In genomic region chr7:114225784-114226183, GRCh38 we compare ENCODE assay signal across 24 cellular contexts.
"Had no signal": no experiment of that assay in that cellular context is flagged by ENCODE, and none has a peak within 500 bp of the region (broad histone marks: within the 10 kb centered on the region; RNA-seq: fewer than 3 reads in every experiment).

No MANE protein-coding gene starts in this region.

- H3K27ac Mint-ChIP-seq: dendritic cell treated with granulocyte-macrophage colony-stimulating factor and Interleukin-4, amounts not matched to agents 40 ng/mL and 50 ng/mL, for 4 days; effector memory CD8-positive, alpha-beta T cell; endodermal cell had no signal

- DNase-seq: colonic mucosa; cortex of kidney; dermis blood vessel endothelial cell; dorsolateral prefrontal cortex; effector CD4-positive, alpha-beta T cell; effector CD8-positive, alpha-beta T cell; effector memory CD4-positive, alpha-beta T cell; effector memory CD8-positive, alpha-beta T cell; endodermal cell; erythroblast; esophagus squamous epithelium; foreskin keratinocyte; foreskin melanocyte; gastrocnemius medialis; glutamatergic neuron; head of caudate nucleus; heart left ventricle; heart right ventricle had no signal

- H3K36me3 ChIP-seq: colonic mucosa, esophagus muscularis mucosa, esophagus squamous epithelium, gastrocnemius medialis, gastroesophageal sphincter, heart left ventricle, heart right ventricle had no signal

- H3K4me3 Mint-ChIP-seq: dendritic cell treated with granulocyte-macrophage colony-stimulating factor and Interleukin-4, amounts not matched to agents 40 ng/mL and 50 ng/mL, for 4 days; effector memory CD8-positive, alpha-beta T cell; endodermal cell had no signal

- H3K9me3 ChIP-seq: colonic mucosa, esophagus muscularis mucosa, esophagus squamous epithelium, gastrocnemius medialis, gastroesophageal sphincter, heart left ventricle, heart right ventricle had no signal

- H3K4me1 ChIP-seq: colonic mucosa, esophagus muscularis mucosa, esophagus squamous epithelium, foreskin keratinocyte, gastrocnemius medialis, gastroesophageal sphincter, heart left ventricle, heart right ventricle had no signal

- H3K27me3 Mint-ChIP-seq: dendritic cell treated with granulocyte-macrophage colony-stimulating factor and Interleukin-4, amounts not matched to agents 40 ng/mL and 50 ng/mL, for 4 days; effector memory CD8-positive, alpha-beta T cell had no signal

- H3K27ac ChIP-seq: colonic mucosa, coronary artery, dorsolateral prefrontal cortex, epithelial cell of prostate, esophagus muscularis mucosa, esophagus squamous epithelium, foreskin keratinocyte, gastrocnemius medialis, gastroesophageal sphincter, heart left ventricle, heart right ventricle had no signal

- H3K9me3 Mint-ChIP-seq: dendritic cell treated with granulocyte-macrophage colony-stimulating factor and Interleukin-4, amounts not matched to agents 40 ng/mL and 50 ng/mL, for 4 days; endodermal cell had no signal

- H3K4me3 ChIP-seq: colonic mucosa, coronary artery, dorsolateral prefrontal cortex, esophagus muscularis mucosa, esophagus squamous epithelium, gastrocnemius medialis, gastroesophageal sphincter, heart left ventricle, heart right ventricle had no signal

- ATAC-seq: effector memory CD8-positive, alpha-beta T cell; esophagus mucosa; foreskin keratinocyte; gastrocnemius medialis; gastroesophageal sphincter; heart left ventricle; heart right ventricle had no signal
